ENCODE assay signal across 9 cellular contexts in the genomic region with DNA sequence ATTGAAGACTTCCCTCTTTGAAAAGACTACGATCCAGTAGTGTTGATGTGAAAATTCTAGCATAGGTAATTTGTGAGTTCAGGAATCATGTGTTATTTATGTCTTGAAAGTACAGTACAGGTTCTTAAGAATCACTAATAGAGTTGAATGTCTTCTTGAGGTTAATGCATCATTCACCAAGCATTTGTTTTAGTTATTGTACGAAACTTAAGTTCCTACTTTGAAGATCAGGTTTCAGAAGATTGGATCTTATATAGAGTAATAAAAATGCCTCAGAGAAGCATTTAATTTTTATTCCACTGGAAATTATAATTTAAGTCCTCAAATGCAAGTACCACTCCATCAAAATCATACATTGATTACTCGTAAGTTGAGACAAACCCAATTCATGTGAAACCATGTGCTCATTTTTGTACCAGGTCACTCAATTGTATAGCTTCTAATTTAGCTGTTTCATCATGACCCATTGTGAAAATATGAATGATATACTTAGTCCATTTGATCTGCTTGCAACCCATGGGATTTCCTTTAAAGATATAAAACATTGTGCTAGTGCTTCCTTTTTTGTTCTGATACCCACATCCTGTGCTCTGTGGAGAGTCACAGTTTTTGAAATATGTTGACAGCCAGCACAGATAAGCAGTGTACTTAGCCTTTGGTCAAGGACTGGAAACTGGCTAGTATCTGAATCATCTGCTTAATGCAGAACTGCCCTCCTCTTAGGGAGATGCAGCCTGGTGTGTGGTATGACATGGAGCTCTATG. TPM values are rescaled to one million over a fixed set of nuclear protein-coding genes. Genes with fewer than 3 reads are reported as not detected.
DNase-seq lines count a peak whose midpoint lies in the region; ATAC-seq and TF ChIP-seq lines count a peak whose summit lies in the region.
"Had no signal": no experiment of that assay in that cellular context is flagged by ENCODE, and none has a peak within 500 bp of the region (broad histone marks: within the 10 kb centered on the region; RNA-seq: fewer than 3 reads in every experiment).

No MANE protein-coding gene starts in this region.

- peaks cover 0 to 3% (median 0%) of the 10 kb centered on the region in 3 donors for H3K36me3 Mint-ChIP-seq in immature natural killer cell

- no peaks in the 10 kb centered on the region for H4K20me1 ChIP-seq in HCT116 (ENCODE audit: insufficient read depth)

- no peaks in the 10 kb centered on the region for H3K36me3 ChIP-seq in HCT116 (ENCODE audit: control insufficient read depth in 1 of 2, insufficient read depth in 2 of 2, low read length in 2 of 2)

- no peak overlapping the region for H3K4me3 ChIP-seq in AG04449 (ENCODE audit: low read depth, low read length)
- no peak overlapping the region for H3K4me3 ChIP-seq in HCT116 (replicated peaks in 1 of 2; ENCODE audit: low read depth in 1 of 2, low read length in 2 of 2)

- no peak overlapping the region for H3K9ac ChIP-seq in HCT116 (ENCODE audit: low read length)

- H3K9me3 ChIP-seq in HCT116 (ENCODE audit: control insufficient read depth in 1 of 2, insufficient read depth in 1 of 2, low read depth in 1 of 2, low read length in 2 of 2) = no peaks in the 10 kb centered on the region

- POLR2A ChIA-PET in AG04449 (lab: Yijun Ruan, JAX) = interaction anchor here (0.6 to 1.2 kb wide), 2 partner anchors 17 to 72 kb away, joined by 3 read pairs; no protein-coding TSS in a partner anchor
- POLR2A ChIA-PET in HCT116 (lab: Charles Lee) = no interaction called here

- peaks cover 26 to 34% of the 10 kb centered on the region in 2 donors for H3K4me1 Mint-ChIP-seq in immature natural killer cell

- peak overlapping the region; percentile 52 to 71 (median 65) for H3K4me3 Mint-ChIP-seq in immature natural killer cell

- H3K4me1 ChIP-seq in HCT116 (ENCODE audit: control insufficient read depth in 1 of 2, insufficient read depth in 2 of 2, low read length in 2 of 2) = peaks cover 0 to 5% of the 10 kb centered on the region in 2 experiments; a peak in 1 of 4 replicates

- H3K27ac Mint-ChIP-seq in immature natural killer cell = peak overlapping the region in 5 of 6 donors; percentile 3 to 73 (median 61)

- CTCF ChIA-PET in AG04449 (lab: Yijun Ruan, JAX) = no interaction called here
- CTCF ChIA-PET in HCT116 (lab: Charles Lee) = interaction anchor here (0.6 kb wide), 1 partner anchor 23 kb away, joined by 3 read pairs; no protein-coding TSS in a partner anchor

- H3K27me3 Mint-ChIP-seq in immature natural killer cell (ENCODE audit: low read depth in 3 of 3) = peaks cover 0 to 3% (median 0%) of the 10 kb centered on the region in 3 donors

- 0 out of 2 replicates have a peak, but pooled peaks have one; percentile 30 for ATAC-seq in HCT116
- ATAC-seq in HG03139 (IDR thresholded peaks at IDR 0.05; ENCODE audit: unreplicated experiment) = no peak

- no peak overlapping the region for H3K4me2 ChIP-seq in HCT116 (ENCODE audit: low read length)

- H3K27ac ChIP-seq in HCT116 (ENCODE audit: low read depth, low read length) = no peak overlapping the region

- BruUV-seq in HCT116 (replicated peaks; lab: Mats Ljungman, UMichigan) = no TSS peak

- TF ChIP-seq CTCF in AG04449 (IDR thresholded peaks at IDR 0.05; ENCODE audit: insufficient read depth, low read length, missing control alignments) = no peak
- TF ChIP-seq CTCF in HCT116 (IDR thresholded peaks at IDR 0.05 in 2 of 3, conservative IDR thresholded peaks at IDR 0.05 in 1 of 3; ENCODE audit: borderline replicate concordance in 1 of 3, insufficient read depth in 1 of 3, low read depth in 2 of 3, low read length in 2 of 3) = no peak

- TF ChIP-seq RAD21 in HCT116 (IDR thresholded peaks at IDR 0.05; ENCODE audit: low read depth) = no peak

- RAD21 ChIA-PET in HCT116 (lab: Charles Lee; ENCODE audit: low non-redundant PET in 1 of 2, low total read pairs in 2 of 2, uncharacterized antibody in 2 of 2, unreplicated experiment in 2 of 2) = no interaction called here

- no peak for TF ChIP-seq POLR2A in HCT116 (IDR thresholded peaks at IDR 0.05; ENCODE audit: borderline replicate concordance, extremely low read depth, insufficient read depth, insufficient read length)

- H3K9me3 Mint-ChIP-seq in immature natural killer cell = no peaks in the 10 kb centered on the region

- H3K79me2 ChIP-seq in HCT116 (ENCODE audit: insufficient read depth, low read length) = no peaks in the 10 kb centered on the region

- no peak overlapping the region for H2AFZ ChIP-seq in HCT116 (ENCODE audit: low read depth, low read length, poor library complexity, severe bottlenecking)

- no peaks in the 10 kb centered on the region for H3K9me2 ChIP-seq in HCT116 (ENCODE audit: insufficient read depth)

- no peaks in the 10 kb centered on the region for H3K27me3 ChIP-seq in HCT116 (ENCODE audit: insufficient read depth, low read length)

- intact Hi-C loops in HCT116 (cut with micrococcal nuclease) = no loop called here

- DNase-seq in AG04449 (ENCODE audit: low read depth, low spot score) (peak; percentile 52), HCT116 (ENCODE audit: low read depth, low spot score) (no peak), UCSD-AML1 (lab: John Stamatoyannopoulos, UW; ENCODE audit: unreplicated experiment) (peak; percentile 52), immature natural killer cell (peak; percentile 35 to 40 (median 40)), activated gamma-delta T cell (lab: John Stamatoyannopoulos, UW) (no peak), COLO668 (lab: John Stamatoyannopoulos, UW; ENCODE audit: unreplicated experiment) (no peak), NCI-H187 (lab: John Stamatoyannopoulos, UW) (no peak)
- DNase-seq: kidney had no signal

TF ChIP-seq in HCT116, 20 proteins besides CTCF, POLR2A, EP300 and RAD21:
- TF ChIP-seq REST (IDR thresholded peaks at IDR 0.05; ENCODE audit: low read depth) = no peak
- no peak for TF ChIP-seq SRF (IDR thresholded peaks at IDR 0.05; ENCODE audit: low read depth)
- no peak for TF ChIP-seq ZNF274 (IDR thresholded peaks at IDR 0.05; ENCODE audit: low read depth, low read length)
- no peak for TF ChIP-seq CEBPB (IDR thresholded peaks at IDR 0.05; ENCODE audit: low read depth)
- no peak for TF ChIP-seq FOSL1 (IDR thresholded peaks at IDR 0.05; ENCODE audit: low read depth)
- TF ChIP-seq CBX3 (IDR thresholded peaks at IDR 0.05; ENCODE audit: low read depth) = no peak
- TF ChIP-seq, protein P1, sequence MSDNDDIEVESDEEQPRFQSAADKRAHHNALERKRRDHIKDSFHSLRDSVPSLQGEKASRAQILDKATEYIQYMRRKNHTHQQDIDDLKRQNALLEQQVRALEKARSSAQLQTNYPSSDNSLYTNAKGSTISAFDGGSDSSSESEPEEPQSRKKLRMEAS (IDR thresholded peaks at IDR 0.05) = no peak
- no peak for TF ChIP-seq JUND (IDR thresholded peaks at IDR 0.05)
- TF ChIP-seq YY1 (IDR thresholded peaks at IDR 0.05; ENCODE audit: extremely low read depth, insufficient replicate concordance, low read depth, low read length) = no peak
- TF ChIP-seq EGR1 (IDR thresholded peaks at IDR 0.05; ENCODE audit: low read depth) = no peak
- TF ChIP-seq POLR2AphosphoS5 (IDR thresholded peaks at IDR 0.05; ENCODE audit: low read depth, low read length) = no peak
- TF ChIP-seq SIN3A (IDR thresholded peaks at IDR 0.05; ENCODE audit: low read depth) = no peak
- no peak for TF ChIP-seq SP1 (IDR thresholded peaks at IDR 0.05; ENCODE audit: low read depth)
- no peak for TF ChIP-seq TCF7L2 (IDR thresholded peaks at IDR 0.05; ENCODE audit: borderline replicate concordance, extremely low read depth, insufficient read depth, insufficient read length)
- no peak for TF ChIP-seq EZH2phosphoT487 (IDR thresholded peaks at IDR 0.05; ENCODE audit: borderline replicate concordance)
- no peak for TF ChIP-seq ZFX (IDR thresholded peaks at IDR 0.05)
- no peak for TF ChIP-seq EZH2 (IDR thresholded peaks at IDR 0.05)
- TF ChIP-seq ELF1 (IDR thresholded peaks at IDR 0.05; ENCODE audit: borderline replicate concordance, low read depth) = no peak

RNA-seq across cellular contexts. Expression of gene RAB27B, which starts 22.5 kb away (rescaled TPM):
- 2.2 TPM for total RNA-seq in HCT116 (2021; ENCODE audit: unreplicated experiment)
- 0.87 and 0.96 TPM in 2 replicates for polyA plus RNA-seq in HCT116 (2012)
- 1 to 10 TPM; 3.9 to 8.1 (median 6.3) TPM for polyA plus RNA-seq in immature natural killer cell

Comparison
In these comparisons a context has a peak if more than half of its experiments do, and no peak if none do; other contexts are left out.
1. DNase-seq: peak in AG04449 (single experiment), UCSD-AML1 (single experiment) and immature natural killer cell (3 of 3); none in HCT116 (single experiment), activated gamma-delta T cell (single experiment), COLO668 (single experiment) and NCI-H187 (0 of 2).